In the genomic region with DNA sequence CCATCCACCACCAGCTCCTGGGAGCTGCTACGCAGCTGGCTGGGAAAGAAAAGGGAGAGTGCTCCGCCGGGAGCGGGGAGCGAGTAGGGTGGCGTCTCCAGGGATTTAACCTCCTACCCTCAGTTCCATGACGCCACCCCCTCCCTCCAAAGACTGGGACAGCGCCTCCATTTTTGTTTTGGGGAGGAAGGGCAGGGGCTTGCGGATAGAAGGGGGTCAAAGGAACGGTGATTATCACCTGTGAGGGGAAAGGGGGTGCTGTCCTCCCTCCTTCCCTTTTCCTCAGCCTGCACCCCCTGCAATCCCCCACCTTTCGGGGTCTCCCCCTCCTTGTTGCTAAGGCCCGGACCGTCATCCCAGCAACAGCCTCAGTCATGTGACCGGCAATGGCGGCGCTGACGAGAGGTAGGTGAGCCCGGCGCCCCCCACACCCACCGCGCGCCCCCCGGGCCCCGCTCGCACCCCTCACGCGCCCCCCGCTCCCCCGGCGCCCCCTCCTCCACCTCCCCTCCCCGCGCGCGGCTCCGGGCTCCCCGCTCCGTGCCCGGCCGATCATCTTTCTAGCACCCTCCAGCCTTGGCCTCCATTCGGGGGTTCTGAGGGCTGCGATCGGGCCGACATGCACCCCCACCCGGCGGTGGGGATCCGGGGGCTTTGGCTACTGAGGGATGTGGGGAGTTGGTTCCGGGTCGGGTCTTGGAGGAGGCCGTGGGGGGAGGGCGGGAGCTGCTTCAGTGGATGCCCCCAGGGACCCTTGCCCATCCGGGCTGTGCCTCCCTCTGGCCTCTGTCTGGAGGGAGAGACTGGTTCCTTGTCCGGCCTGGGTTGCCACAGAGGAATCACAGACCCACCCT, we compare ENCODE assay signal across 8 cellular contexts. TPM values are rescaled to one million over a fixed set of nuclear protein-coding genes. Genes with fewer than 3 reads are reported as not detected.
DNase-seq lines count a peak whose midpoint lies in the region; ATAC-seq and TF ChIP-seq lines count a peak whose summit lies in the region.

A gene with protein sequence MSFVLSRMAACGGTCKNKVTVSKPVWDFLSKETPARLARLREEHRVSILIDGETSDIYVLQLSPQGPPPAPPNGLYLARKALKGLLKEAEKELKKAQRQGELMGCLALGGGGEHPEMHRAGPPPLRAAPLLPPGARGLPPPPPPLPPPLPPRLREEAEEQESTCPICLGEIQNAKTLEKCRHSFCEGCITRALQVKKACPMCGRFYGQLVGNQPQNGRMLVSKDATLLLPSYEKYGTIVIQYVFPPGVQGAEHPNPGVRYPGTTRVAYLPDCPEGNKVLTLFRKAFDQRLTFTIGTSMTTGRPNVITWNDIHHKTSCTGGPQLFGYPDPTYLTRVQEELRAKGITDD (plus strand): TSS at position 371 of the 854 bp plus-strand sequence. CDS start 1,694 bp downstream, outside the sequence.

- DNase-seq in Calu3 = peak; percentile 42
- DNase-seq in HFFc6 = no peak
- no peak for DNase-seq in Panc1 (ENCODE audit: low read depth, low spot score)
- no peak for DNase-seq in MCF 10A (ENCODE audit: unreplicated experiment)
- no peak for DNase-seq in gastrocnemius medialis
- DNase-seq in NAMALWA (ENCODE audit: low spot score) = no peak
- no peak for DNase-seq in NOMO-1 (lab: John Stamatoyannopoulos, UW; ENCODE audit: unreplicated experiment in 2 of 2)

- no peak for TF ChIP-seq POLR2A in gastrocnemius medialis (IDR thresholded peaks at IDR 0.05)

- H3K36me3 ChIP-seq in Panc1 (ENCODE audit: control insufficient read depth, insufficient read depth, low read length) = 0 out of 2 replicates have a peak, but pooled peaks cover 3% of the 10 kb centered on the region
- H3K36me3 ChIP-seq in iPS-20b (ENCODE audit: insufficient read depth, low read depth, low read length) = peaks cover 46% of the 10 kb centered on the region
- peaks cover 0 to 12% of the 10 kb centered on the region in 2 donors for H3K36me3 ChIP-seq in gastrocnemius medialis

- in situ Hi-C loops in Panc1 (cut with HindIII; ENCODE audit: low pct_unique_long_range_greater_than_20kb, low sequenced_read_pairs) = no loop called here
- in situ Hi-C loops in gastrocnemius medialis (cut with MboI; ENCODE audit: low sequenced_read_pairs in 4 of 4) = no loop called here

- H3K4me3 ChIP-seq in Panc1 (ENCODE audit: low read depth in 2 of 2, low read length in 2 of 2) (peak within 1 kb of the TSS; percentile 51 to 82), iPS-20b (ENCODE audit: low read length) (peak within 1 kb of the TSS; percentile 88), gastrocnemius medialis (peak within 1 kb of the TSS; percentile 48 to 58 (median 53))

- intact Hi-C loops in Calu3 (cut with micrococcal nuclease; ENCODE audit: unreplicated experiment) = no loop called here
- intact Hi-C loops in Panc1 (cut with micrococcal nuclease; ENCODE audit: unreplicated experiment) = no loop called here
- intact Hi-C loops in MCF 10A (cut with micrococcal nuclease) = no loop called here
- intact Hi-C loops in gastrocnemius medialis (cut with DNase I; ENCODE audit: low total_unique reads) = no loop called here

- BruUV-seq in Calu3 (replicated peaks; lab: Mats Ljungman, UMichigan) = no TSS peak
- BruUV-seq in Panc1 (replicated peaks; lab: Mats Ljungman, UMichigan) = no TSS peak
- no TSS peak for BruUV-seq in MCF 10A (replicated peaks; lab: Mats Ljungman, UMichigan)

- TF ChIP-seq CTCF in Calu3 (IDR thresholded peaks at IDR 0.05; ENCODE audit: unreplicated experiment) (no peak), HFFc6 (IDR thresholded peaks at IDR 0.05) (no peak; the same call in 1 of the 2 replicates), Panc1 (IDR thresholded peaks at IDR 0.05) (no peak), MCF 10A (IDR thresholded peaks at IDR 0.05; ENCODE audit: unreplicated experiment) (no peak), gastrocnemius medialis (IDR thresholded peaks at IDR 0.05 in 4 of 5, conservative IDR thresholded peaks at IDR 0.05 in 1 of 5) (no peak)

- H3K27me3 ChIP-seq in Panc1 (ENCODE audit: control insufficient read depth, insufficient read depth, low read length) (no peaks in the 10 kb centered on the region), iPS-20b (ENCODE audit: insufficient read depth, low read length) (no peaks in the 10 kb centered on the region), gastrocnemius medialis (peaks cover 13 to 34% (median 24%) of the 10 kb centered on the region in 3 donors)

- no peaks in the 10 kb centered on the region for H3K9me3 ChIP-seq in Panc1 (ENCODE audit: control insufficient read depth, insufficient read depth, low read depth, low read length)
- no peaks in the 10 kb centered on the region for H3K9me3 ChIP-seq in iPS-20b (ENCODE audit: insufficient read depth, low read depth, low read length)
- H3K9me3 ChIP-seq in gastrocnemius medialis = no peaks in the 10 kb centered on the region

- H3K4me1 ChIP-seq in Panc1 (ENCODE audit: control insufficient read depth, insufficient read depth, low read length) (peaks cover 14% of the 10 kb centered on the region), iPS-20b (ENCODE audit: insufficient read depth, low read length) (peaks cover 15% of the 10 kb centered on the region; the same call in 1 of the 2 replicates), gastrocnemius medialis (no peaks in the 10 kb centered on the region)

- H3K9ac ChIP-seq in iPS-20b (ENCODE audit: low read depth, low read length) = peak within 1 kb of the TSS; percentile 86

- H3K27ac Mint-ChIP-seq in Calu3 (ENCODE audit: unreplicated experiment) (peak within 1 kb of the TSS; percentile 48), HFFc6 (peak within 1 kb of the TSS; percentile 91), MCF 10A (ENCODE audit: low read depth, unreplicated experiment) (no peak within 1 kb of the TSS)

- CTCF ChIA-PET in Calu3 (lab: Charles Lee) (interaction anchor here (0.9 to 1.2 kb wide), 2 partner anchors 21 to 28 kb away, joined by 3 read pairs; a partner anchor contains a TSS), Panc1 (lab: Charles Lee) (interaction anchor here (0.6 kb wide), 1 partner anchor 31 kb away, joined by 4 read pairs; no protein-coding TSS in a partner anchor), MCF 10A (lab: Yijun Ruan, JAX) (interaction anchor here (1.3 to 4.5 kb wide), 3 partner anchors 18 to 28 kb away, joined by 4 to 30 read pairs (median 4); a partner anchor contains a TSS)

- H3K9me3 Mint-ChIP-seq in Calu3 (ENCODE audit: low read depth, unreplicated experiment) (no peaks in the 10 kb centered on the region), HFFc6 (no peaks in the 10 kb centered on the region), MCF 10A (ENCODE audit: unreplicated experiment) (no peaks in the 10 kb centered on the region)

- H3K4me3 Mint-ChIP-seq in Calu3 (ENCODE audit: low read depth, unreplicated experiment) (peak within 1 kb of the TSS; percentile 67), HFFc6 (peak within 1 kb of the TSS; percentile 90), MCF 10A (ENCODE audit: unreplicated experiment) (peak within 1 kb of the TSS; percentile 64)

- H3K27ac ChIP-seq in Panc1 (ENCODE audit: low read length) = peak within 1 kb of the TSS; percentile 85
- peak within 1 kb of the TSS; percentile 72 for H3K27ac ChIP-seq in iPS-20b (ENCODE audit: low read length)
- peak within 1 kb of the TSS; percentile 65 to 81 (median 74) for H3K27ac ChIP-seq in gastrocnemius medialis

- H3K27me3 Mint-ChIP-seq in Calu3 (ENCODE audit: unreplicated experiment) = peaks cover 1% of the 10 kb centered on the region
- H3K27me3 Mint-ChIP-seq in HFFc6 (ENCODE audit: insufficient read depth) = peaks cover 3% of the 10 kb centered on the region
- no peaks in the 10 kb centered on the region for H3K27me3 Mint-ChIP-seq in MCF 10A (ENCODE audit: insufficient read depth, unreplicated experiment)

- peak; percentile 69 for ATAC-seq in Panc1
- no peak for ATAC-seq in gastrocnemius medialis

- POLR2A ChIA-PET in Panc1 (lab: Charles Lee) (no interaction called here), MCF 10A (lab: Yijun Ruan, JAX) (interaction anchor here (0.7 to 1.3 kb wide), 4 partner anchors 11 to 14 kb away, joined by 3 to 6 read pairs (median 4); a partner anchor contains a TSS)

- peaks cover 27% of the 10 kb centered on the region for H3K36me3 Mint-ChIP-seq in Calu3 (ENCODE audit: insufficient read depth, unreplicated experiment)
- no peaks in the 10 kb centered on the region; the same call in 1 of the 2 replicates for H3K36me3 Mint-ChIP-seq in HFFc6 (ENCODE audit: low read depth)
- H3K36me3 Mint-ChIP-seq in MCF 10A (ENCODE audit: insufficient read depth, unreplicated experiment) = peaks cover 18% of the 10 kb centered on the region

- peaks cover 8% of the 10 kb centered on the region for H3K4me1 Mint-ChIP-seq in Calu3 (ENCODE audit: low read depth, unreplicated experiment)
- H3K4me1 Mint-ChIP-seq in HFFc6 (ENCODE audit: low read depth) = peaks cover 21% of the 10 kb centered on the region
- H3K4me1 Mint-ChIP-seq in MCF 10A (ENCODE audit: insufficient read depth, unreplicated experiment) = peaks cover 13% of the 10 kb centered on the region

RNA-seq across cellular contexts. Expression of the gene that starts here (rescaled TPM):
- total RNA-seq in Calu3 (2022) = 23.1 and 25.9 TPM in 2 replicates
- total RNA-seq in HFFc6 (2021; fragmentation: NEBNext Ultra II Directional; extraction: Animal tissue kit (Norgen Biotek cat#: 25700)) = 10 to 100 TPM; 17.7 to 21.0 (median 19.2) TPM
- 37.8 TPM for total RNA-seq in Panc1 (2021; ENCODE audit: unreplicated experiment)
- polyA plus RNA-seq in Panc1 (2012; ENCODE audit: insufficient read length) = 55.1 TPM
- total RNA-seq in MCF 10A (2022) = 1.7 and 2.0 TPM in 2 replicates
- 10 to 100 TPM in 1 of 4 donors, 1 to 10 TPM in 3; 3.5 to 13.8 (median 6.8) TPM for total RNA-seq in gastrocnemius medialis
